19 cellular contexts compared by ENCODE assay signal in the genomic region with DNA sequence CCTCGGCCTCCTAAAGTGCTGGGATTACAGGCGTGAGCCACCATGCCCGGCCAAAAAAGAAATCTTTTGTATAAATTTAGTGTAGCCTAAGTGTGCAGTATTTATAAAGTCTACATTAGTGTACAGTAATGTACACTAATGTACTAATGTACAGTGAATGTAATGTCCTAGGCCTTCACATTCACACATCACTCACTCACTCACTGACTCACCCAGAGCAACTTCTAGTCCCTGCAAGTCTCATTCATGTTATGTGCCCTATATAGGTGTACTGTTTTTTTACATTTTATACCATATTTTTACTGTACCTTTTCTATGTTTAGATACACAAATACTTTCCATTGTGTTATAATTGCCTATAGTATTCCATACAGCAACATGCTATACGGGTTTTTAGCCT.
DNase-seq lines count a peak whose midpoint lies in the region; ATAC-seq, FAIRE-seq and TF ChIP-seq lines count a peak whose summit lies in the region.
"Had no signal": no experiment of that assay in that cellular context is flagged by ENCODE, and none has a peak within 500 bp of the region (broad histone marks: within the 10 kb centered on the region; RNA-seq: fewer than 3 reads in every experiment).

No MANE protein-coding gene starts in this region.

- H3K36me3 ChIP-seq in PC-3 (ENCODE audit: low read depth, low read length) (no peaks in the 10 kb centered on the region), bronchial epithelial cell (ENCODE audit: control insufficient read depth, insufficient read depth, low read length) (no peaks in the 10 kb centered on the region), keratinocyte (ENCODE audit: control insufficient read depth in 2 of 2, extremely low read depth in 1 of 2, insufficient read depth in 2 of 2, low read length in 2 of 2) (no peaks in the 10 kb centered on the region), adrenal gland (replicated peaks in 1 of 2) (no peaks in the 10 kb centered on the region)
- H3K36me3 ChIP-seq: HAP-1 had no signal

- 89 to 94% (median 92%) methylated on average over 4 of the region's 4 CpGs for WGBS in adrenal gland, 4 donors

- no peaks in the 10 kb centered on the region for H3K27me3 ChIP-seq in PC-3 (ENCODE audit: low read length)
- H3K27me3 ChIP-seq in bronchial epithelial cell (ENCODE audit: control insufficient read depth, insufficient read depth, low read length) = no peaks in the 10 kb centered on the region
- H3K27me3 ChIP-seq in keratinocyte (ENCODE audit: control insufficient read depth, extremely low read depth, insufficient read depth, low read length) = no peaks in the 10 kb centered on the region
- H3K27me3 ChIP-seq in adrenal gland = no peaks in the 10 kb centered on the region

- no peaks in the 10 kb centered on the region for H3K79me2 ChIP-seq in PC-3 (ENCODE audit: low read length)
- no peaks in the 10 kb centered on the region for H3K79me2 ChIP-seq in keratinocyte (ENCODE audit: control insufficient read depth, insufficient read depth, low read length)

- intact Hi-C loops in PC-3 (cut with micrococcal nuclease) = no loop called here
- intact Hi-C loops in adrenal gland (cut with DNase I) = no loop called here

- no peaks in the 10 kb centered on the region for H3K9me3 ChIP-seq in PC-3 (ENCODE audit: low read length)
- no peaks in the 10 kb centered on the region for H3K9me3 ChIP-seq in keratinocyte (ENCODE audit: control insufficient read depth, low read depth, low read length)
- no peaks in the 10 kb centered on the region for H3K9me3 ChIP-seq in adrenal gland (replicated peaks in 1 of 3)
- H3K9me3 ChIP-seq: HAP-1 had no signal

- H3K9ac ChIP-seq in PC-3 (ENCODE audit: low read length) (no peak overlapping the region), keratinocyte (ENCODE audit: control insufficient read depth, extremely low read depth, insufficient read depth, low read length) (no peak overlapping the region)

- no peak for ATAC-seq in PC-3

- H3K4me2 ChIP-seq in PC-3 (ENCODE audit: low read length) = no peak overlapping the region
- H3K4me2 ChIP-seq in keratinocyte (ENCODE audit: control insufficient read depth, extremely low read depth, insufficient read depth, low read depth, low read length) = no peak overlapping the region

- FAIRE-seq in bronchial epithelial cell (lab: Jason Lieb, UNC) (no peak), keratinocyte (lab: Jason Lieb, UNC) (peak; percentile 17), urothelium cell line (lab: Jason Lieb, UNC) (peak; percentile 32)
- FAIRE-seq: GM12892, H54 had no signal

- H3K4me3 ChIP-seq in PC-3 (ENCODE audit: low read length) (no peak overlapping the region), bronchial epithelial cell (ENCODE audit: low read depth, low read length) (no peak overlapping the region), keratinocyte (ENCODE audit: control insufficient read depth in 2 of 3, extremely low read depth in 1 of 3, insufficient read depth in 2 of 3, low read depth in 1 of 3, low read length in 3 of 3) (no peak overlapping the region), adrenal gland (no peak overlapping the region)
- H3K4me3 ChIP-seq: HAP-1 had no signal

- H4K20me1 ChIP-seq in PC-3 (ENCODE audit: low read length) (no peaks in the 10 kb centered on the region), keratinocyte (ENCODE audit: control insufficient read depth, extremely low read depth, insufficient read depth, low read length) (no peaks in the 10 kb centered on the region)

- H2AFZ ChIP-seq in PC-3 (ENCODE audit: low read length) = no peak overlapping the region
- no peak overlapping the region for H2AFZ ChIP-seq in keratinocyte (ENCODE audit: control insufficient read depth, low read length)

- POLR2A ChIA-PET in PC-3 (lab: Charles Lee; ENCODE audit: unreplicated experiment) = no interaction called here

- CTCF ChIA-PET in PC-3 (lab: Charles Lee) = no interaction called here

- dilution Hi-C loops in keratinocyte (cut with MboI; ENCODE audit: extremely low pct_ligation_motif_present, low sequenced_read_pairs) = no loop called here

- H3K4me1 ChIP-seq in PC-3 (ENCODE audit: insufficient read depth, low read length) (no peaks in the 10 kb centered on the region), keratinocyte (ENCODE audit: control insufficient read depth, extremely low read depth, insufficient read depth, low read length) (no peaks in the 10 kb centered on the region), adrenal gland (replicated peaks in 1 of 2) (no peaks in the 10 kb centered on the region)

- BruUV-seq in PC-3 (replicated peaks; lab: Mats Ljungman, UMichigan) = no TSS peak

- no peak for TF ChIP-seq CTCF in PC-3 (conservative IDR thresholded peaks at IDR 0.05; ENCODE audit: low read depth, low read length)
- TF ChIP-seq CTCF in bronchial epithelial cell (IDR thresholded peaks at IDR 0.05; ENCODE audit: insufficient read depth, low read length, severe bottlenecking) = no peak
- no peak for TF ChIP-seq CTCF in keratinocyte (optimal IDR thresholded peaks at IDR 0.05 in 1 of 3, IDR thresholded peaks at IDR 0.05 in 1 of 3, conservative IDR thresholded peaks at IDR 0.05 in 1 of 3; ENCODE audit: extremely low read depth in 1 of 3, insufficient read depth in 2 of 3, low read length in 3 of 3)
- no peak for TF ChIP-seq CTCF in adrenal gland (IDR thresholded peaks at IDR 0.05)

- DNase-seq in PC-3 (peak; percentile 32), bronchial epithelial cell (ENCODE audit: low read depth) (peak; percentile 78), keratinocyte (ENCODE audit: low read depth, low spot score) (no peak), urothelium cell line (ENCODE audit: low spot score) (no peak), adrenal gland (no peak), HPDE6-E6E7 (ENCODE audit: extremely low spot score) (no peak)
- DNase-seq in effector CD8-positive, alpha-beta T cell (lab: John Stamatoyannopoulos, UW) = no peak
- DNase-seq: C1 segment of cervical spinal cord; Calu3; CD4-positive, alpha-beta memory T cell; COR-L47; DMS53; DMS79 treated with DMSO at 0.1 percent for 48 hours; GF-D8; GOT3; HFFc6 had no signal

- H3K27ac ChIP-seq in PC-3 (ENCODE audit: low read length) (no peak overlapping the region), keratinocyte (ENCODE audit: control insufficient read depth, insufficient read depth, low read length) (no peak overlapping the region), adrenal gland (no peak overlapping the region)

- no peak for TF ChIP-seq POLR2A in adrenal gland (IDR thresholded peaks at IDR 0.05)

- no peaks in the 10 kb centered on the region for H3F3A ChIP-seq in PC-3 (ENCODE audit: low read length, unreplicated experiment)

- H3K9me2 ChIP-seq in PC-3 (replicated peaks; ENCODE audit: low read length) = no peaks in the 10 kb centered on the region

- no peaks in the 10 kb centered on the region for H3K9me1 ChIP-seq in keratinocyte (ENCODE audit: control insufficient read depth, extremely low read depth, insufficient read depth, low read length)

Comparison
In these comparisons a context has a peak if more than half of its experiments do, and no peak if none do; other contexts are left out.
1. DNase-seq: peak in PC-3 (single experiment) and bronchial epithelial cell (single experiment); none in keratinocyte (single experiment), urothelium cell line (single experiment), adrenal gland (0 of 7), HPDE6-E6E7 (single experiment) and effector CD8-positive, alpha-beta T cell (single experiment).